In the genomic region with DNA sequence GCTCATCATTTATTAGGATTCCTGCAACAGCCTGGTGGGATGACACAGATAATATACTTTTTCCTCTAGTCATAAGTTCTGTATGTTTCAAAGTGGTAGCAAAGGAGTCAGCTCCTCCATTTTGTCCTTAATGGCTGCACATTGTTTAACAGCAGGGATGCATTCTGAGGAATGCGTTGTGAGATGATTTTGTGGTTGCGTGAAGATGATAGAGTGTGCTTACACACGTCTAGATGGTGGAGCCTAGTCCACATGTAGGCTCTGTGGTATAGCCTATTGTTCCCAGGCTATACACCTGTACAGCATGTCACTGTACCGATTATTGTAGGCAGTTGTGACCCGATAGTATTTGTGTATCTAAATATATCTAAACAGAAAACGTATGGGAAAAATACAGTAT, we compare ENCODE assay signal across 2 cellular contexts.
TF ChIP-seq lines count a peak whose summit lies in the region.

No MANE protein-coding gene starts in this region.

TF ChIP-seq in K562, 482 proteins besides CTCF, POLR2A, EP300 and RAD21:
- TF ChIP-seq, protein P1, sequence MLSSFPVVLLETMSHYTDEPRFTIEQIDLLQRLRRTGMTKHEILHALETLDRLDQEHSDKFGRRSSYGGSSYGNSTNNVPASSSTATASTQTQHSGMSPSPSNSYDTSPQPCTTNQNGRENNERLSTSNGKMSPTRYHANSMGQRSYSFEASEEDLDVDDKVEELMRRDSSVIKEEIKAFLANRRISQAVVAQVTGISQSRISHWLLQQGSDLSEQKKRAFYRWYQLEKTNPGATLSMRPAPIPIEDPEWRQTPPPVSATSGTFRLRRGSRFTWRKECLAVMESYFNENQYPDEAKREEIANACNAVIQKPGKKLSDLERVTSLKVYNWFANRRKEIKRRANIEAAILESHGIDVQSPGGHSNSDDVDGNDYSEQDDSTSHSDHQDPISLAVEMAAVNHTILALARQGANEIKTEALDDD (IDR thresholded peaks at IDR 0.05) = no peak
- TF ChIP-seq GABPB1 (CRISPR knock-in tag; IDR thresholded peaks at IDR 0.05) (no peak), SMAD1 (IDR thresholded peaks at IDR 0.05; ENCODE audit: low read depth, low read length, partially characterized antibody) (no peak), LCOR (CRISPR knock-in tag; IDR thresholded peaks at IDR 0.05) (no peak)

TF ChIP-seq in neural cell, 6 proteins besides CTCF, POLR2A, EP300 and RAD21:
- TF ChIP-seq SMC3 (conservative IDR thresholded peaks at IDR 0.05; ENCODE audit: poor library complexity) (no peak), POLR2AphosphoS5 (IDR thresholded peaks at IDR 0.05) (no peak), EZH2 (IDR thresholded peaks at IDR 0.05; ENCODE audit: borderline replicate concordance, insufficient read depth, low read length, poor library complexity, severe bottlenecking) (no peak), TAF1 (IDR thresholded peaks at IDR 0.05; ENCODE audit: low read depth) (no peak), MXI1 (conservative IDR thresholded peaks at IDR 0.05; ENCODE audit: poor library complexity, severe bottlenecking) (no peak)
- TF ChIP-seq, protein P2, sequence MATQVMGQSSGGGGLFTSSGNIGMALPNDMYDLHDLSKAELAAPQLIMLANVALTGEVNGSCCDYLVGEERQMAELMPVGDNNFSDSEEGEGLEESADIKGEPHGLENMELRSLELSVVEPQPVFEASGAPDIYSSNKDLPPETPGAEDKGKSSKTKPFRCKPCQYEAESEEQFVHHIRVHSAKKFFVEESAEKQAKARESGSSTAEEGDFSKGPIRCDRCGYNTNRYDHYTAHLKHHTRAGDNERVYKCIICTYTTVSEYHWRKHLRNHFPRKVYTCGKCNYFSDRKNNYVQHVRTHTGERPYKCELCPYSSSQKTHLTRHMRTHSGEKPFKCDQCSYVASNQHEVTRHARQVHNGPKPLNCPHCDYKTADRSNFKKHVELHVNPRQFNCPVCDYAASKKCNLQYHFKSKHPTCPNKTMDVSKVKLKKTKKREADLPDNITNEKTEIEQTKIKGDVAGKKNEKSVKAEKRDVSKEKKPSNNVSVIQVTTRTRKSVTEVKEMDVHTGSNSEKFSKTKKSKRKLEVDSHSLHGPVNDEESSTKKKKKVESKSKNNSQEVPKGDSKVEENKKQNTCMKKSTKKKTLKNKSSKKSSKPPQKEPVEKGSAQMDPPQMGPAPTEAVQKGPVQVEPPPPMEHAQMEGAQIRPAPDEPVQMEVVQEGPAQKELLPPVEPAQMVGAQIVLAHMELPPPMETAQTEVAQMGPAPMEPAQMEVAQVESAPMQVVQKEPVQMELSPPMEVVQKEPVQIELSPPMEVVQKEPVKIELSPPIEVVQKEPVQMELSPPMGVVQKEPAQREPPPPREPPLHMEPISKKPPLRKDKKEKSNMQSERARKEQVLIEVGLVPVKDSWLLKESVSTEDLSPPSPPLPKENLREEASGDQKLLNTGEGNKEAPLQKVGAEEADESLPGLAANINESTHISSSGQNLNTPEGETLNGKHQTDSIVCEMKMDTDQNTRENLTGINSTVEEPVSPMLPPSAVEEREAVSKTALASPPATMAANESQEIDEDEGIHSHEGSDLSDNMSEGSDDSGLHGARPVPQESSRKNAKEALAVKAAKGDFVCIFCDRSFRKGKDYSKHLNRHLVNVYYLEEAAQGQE (IDR thresholded peaks at IDR 0.05; ENCODE audit: borderline replicate concordance) = no peak
TF ChIP-seq in neural cell: peak in this region for 0.
